In the genomic region with DNA sequence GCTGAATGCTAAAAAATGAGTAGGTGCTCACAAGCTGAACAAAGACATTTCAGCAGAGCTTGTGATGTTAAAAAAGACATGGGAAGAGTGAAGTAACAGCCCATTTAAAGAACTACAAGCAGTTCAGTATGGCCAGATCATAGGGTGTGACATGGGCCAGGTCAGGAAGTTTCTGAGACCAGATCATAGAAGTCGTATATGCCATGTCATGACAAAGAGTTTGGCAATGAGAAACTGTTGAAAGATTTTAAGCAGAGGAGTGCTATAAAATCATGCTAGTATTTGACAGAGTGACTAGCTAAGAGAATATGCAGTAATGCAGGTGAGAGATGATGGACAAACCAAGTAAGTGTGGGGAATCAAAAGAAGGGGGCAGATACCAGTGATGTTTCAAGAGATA, we compare ENCODE assay signal across 19 cellular contexts. TPM values are rescaled to one million over a fixed set of nuclear protein-coding genes. Genes with fewer than 3 reads are reported as not detected.
DNase-seq lines count a peak whose midpoint lies in the region; ATAC-seq, FAIRE-seq and TF ChIP-seq lines count a peak whose summit lies in the region.
"Had no signal": no experiment of that assay in that cellular context is flagged by ENCODE, and none has a peak within 500 bp of the region (broad histone marks: within the 10 kb centered on the region; RNA-seq: fewer than 3 reads in every experiment).

No MANE protein-coding gene starts in this region.

- intact Hi-C loops in OCI-LY7 (cut with micrococcal nuclease; ENCODE audit: unreplicated experiment) (no loop called here), K562 (cut with micrococcal nuclease) (no loop called here), gastrocnemius medialis (cut with DNase I; ENCODE audit: low total_unique reads) (no loop called here)

- in situ Hi-C loops in K562 (cut with MboI) = no loop called here
- in situ Hi-C loops in gastrocnemius medialis (cut with MboI; ENCODE audit: low sequenced_read_pairs in 4 of 4) = no loop called here

- no peak overlapping the region for H3K4ac ChIP-seq in mesendoderm (ENCODE audit: low read depth, low read length)

- no peak for DNase-seq in OCI-LY7 (ENCODE audit: low spot score)
- DNase-seq in K562 (ENCODE audit: extremely low read depth in 1 of 4, low spot score in 3 of 4) = no peak
- DNase-seq in mesendoderm = no peak
- DNase-seq in SK-N-DZ (ENCODE audit: low spot score) = no peak
- no peak for DNase-seq in stimulated activated CD4-positive, alpha-beta T cell treated with anti-CD3 and anti-CD28 coated beads, Interleukin-2, amount 100 ng/mL, for 48 hours
- no peak for DNase-seq in LoVo (ENCODE audit: low spot score)
- no peak for DNase-seq in gastrocnemius medialis
- DNase-seq: 8988T; CD4-positive, alpha-beta memory T cell; DMS153; DMS79; GDM1; GM23248 had no signal

- TF ChIP-seq RAD21 in K562 (CRISPR knock-in tag; conservative IDR thresholded peaks at IDR 0.05 in 1 of 2, IDR thresholded peaks at IDR 0.05 in 1 of 2) = no peak

- no peaks in the 10 kb centered on the region for H3K4me1 ChIP-seq in OCI-LY7 (ENCODE audit: insufficient read depth, low read length, poor library complexity, severe bottlenecking)
- no peaks in the 10 kb centered on the region; a peak in 2 of 5 replicates for H3K4me1 ChIP-seq in K562 (replicated peaks in 1 of 2; ENCODE audit: control insufficient read depth in 2 of 2, insufficient read depth in 2 of 2, low read length in 2 of 2)
- H3K4me1 ChIP-seq in mesendoderm (ENCODE audit: control insufficient read depth, low read depth, low read length) = peaks cover 2% of the 10 kb centered on the region
- H3K4me1 ChIP-seq in gastrocnemius medialis = peaks cover 0 to 7% of the 10 kb centered on the region in 2 donors
- H3K4me1 ChIP-seq: HAP-1 had no signal

- no peak overlapping the region for H3K56ac ChIP-seq in mesendoderm (ENCODE audit: low read length)

- BruUV-seq in OCI-LY7 (replicated peaks; lab: Mats Ljungman, UMichigan) = no TSS peak
- no TSS peak for BruUV-seq in K562 (replicated peaks; lab: Mats Ljungman, UMichigan)

- no peak for TF ChIP-seq EP300 in K562 (IDR thresholded peaks at IDR 0.05; ENCODE audit: low read length)

- no peak for TF ChIP-seq POLR2A in K562 (conservative IDR thresholded peaks at IDR 0.05)
- TF ChIP-seq POLR2A in gastrocnemius medialis (IDR thresholded peaks at IDR 0.05) = no peak

- H3K9me3 ChIP-seq in OCI-LY7 (ENCODE audit: low read length) = peaks cover 5% of the 10 kb centered on the region; the same call in 1 of the 2 replicates
- no peaks in the 10 kb centered on the region for H3K9me3 ChIP-seq in K562 (replicated peaks; ENCODE audit: control insufficient read depth, insufficient read depth, low read depth, low read length)
- no peaks in the 10 kb centered on the region for H3K9me3 ChIP-seq in gastrocnemius medialis
- H3K9me3 ChIP-seq: BLaER1, HAP-1 had no signal

- no peak overlapping the region for H3K23ac ChIP-seq in mesendoderm (ENCODE audit: low read length)

- H2BK5ac ChIP-seq in mesendoderm (ENCODE audit: low read length) = no peak overlapping the region

- H2AK5ac ChIP-seq in mesendoderm (ENCODE audit: low read length) = no peak overlapping the region

- no peaks in the 10 kb centered on the region for H3K79me2 ChIP-seq in OCI-LY7 (ENCODE audit: insufficient read depth, low read depth, low read length)
- no peaks in the 10 kb centered on the region for H3K79me2 ChIP-seq in K562 (ENCODE audit: control insufficient read depth, insufficient read depth, low read length)
- no peaks in the 10 kb centered on the region for H3K79me2 ChIP-seq in mesendoderm (ENCODE audit: control insufficient read depth, insufficient read depth, low read length)

- ATAC-seq in K562 = no peak
- ATAC-seq in esophagus mucosa = peak; percentile 87
- ATAC-seq in gastrocnemius medialis = no peak

- CTCF ChIA-PET in OCI-LY7 (lab: Charles Lee; ENCODE audit: unreplicated experiment) (interaction anchor here (0.8 kb wide), 1 partner anchor 34 kb away, joined by 3 read pairs; no protein-coding TSS in a partner anchor), K562 (lab: Yijun Ruan, JAX; ENCODE audit: low intra/inter-chr PET ratio) (no interaction called here)

- H3K27ac ChIP-seq in OCI-LY7 (ENCODE audit: low read depth, low read length, poor library complexity, severe bottlenecking) = no peak overlapping the region
- no peak overlapping the region for H3K27ac ChIP-seq in K562 (ENCODE audit: extremely low read depth, low read depth, low read length)
- no peak overlapping the region for H3K27ac ChIP-seq in mesendoderm (ENCODE audit: low read depth, low read length)
- H3K27ac ChIP-seq in gastrocnemius medialis = no peak overlapping the region
- H3K27ac ChIP-seq: BLaER1, GM23248, HL-60 had no signal

- H2AFZ ChIP-seq in OCI-LY7 (ENCODE audit: low read length) = 0 out of 2 replicates have a peak overlapping the region, but pooled peaks have one; percentile 24
- H2AFZ ChIP-seq in K562 (ENCODE audit: low read depth, low read length) = no peak overlapping the region
- H2AFZ ChIP-seq: GM23248 had no signal

- no peaks in the 10 kb centered on the region for H3K9me1 ChIP-seq in K562 (ENCODE audit: control insufficient read depth, insufficient read depth, low read length)

- H3K4me2 ChIP-seq in OCI-LY7 (ENCODE audit: low read length) (no peak overlapping the region), K562 (ENCODE audit: insufficient read depth, low read length) (no peak overlapping the region), mesendoderm (ENCODE audit: low read length) (no peak overlapping the region)
- H3K4me2 ChIP-seq: BLaER1 had no signal

- H4K20me1 ChIP-seq in OCI-LY7 (ENCODE audit: insufficient read depth, low read length) = no peaks in the 10 kb centered on the region
- no peaks in the 10 kb centered on the region for H4K20me1 ChIP-seq in K562 (replicated peaks; ENCODE audit: control insufficient read depth, insufficient read depth, low read length)
- H4K20me1 ChIP-seq: BLaER1 had no signal

- peaks cover 6% of the 10 kb centered on the region; the same call in 1 of the 2 replicates for H3K36me3 ChIP-seq in OCI-LY7 (ENCODE audit: insufficient read depth, low read length)
- H3K36me3 ChIP-seq in K562 (ENCODE audit: control insufficient read depth, insufficient read depth, low read length) = no peaks in the 10 kb centered on the region
- no peaks in the 10 kb centered on the region for H3K36me3 ChIP-seq in mesendoderm (ENCODE audit: control insufficient read depth, insufficient read depth, low read length)
- no peaks in the 10 kb centered on the region for H3K36me3 ChIP-seq in gastrocnemius medialis
- H3K36me3 ChIP-seq: BLaER1, HAP-1 had no signal

- no peak overlapping the region for H2BK120ac ChIP-seq in mesendoderm (ENCODE audit: low read depth, low read length)

- H3K4me3 ChIP-seq in OCI-LY7 (ENCODE audit: low read depth, low read length, poor library complexity, severe bottlenecking) = no peak overlapping the region
- no peak overlapping the region for H3K4me3 ChIP-seq in K562
- H3K4me3 ChIP-seq in mesendoderm (ENCODE audit: low read length) = no peak overlapping the region
- no peak overlapping the region for H3K4me3 ChIP-seq in gastrocnemius medialis
- H3K4me3 ChIP-seq: BLaER1, GM23248, HAP-1 had no signal

- H3K27me3 ChIP-seq in K562 (ENCODE audit: control insufficient read depth in 2 of 2, insufficient read depth in 2 of 2, low read length in 2 of 2) (no peaks in the 10 kb centered on the region), mesendoderm (ENCODE audit: insufficient read depth, low read length, poor library complexity) (no peaks in the 10 kb centered on the region), gastrocnemius medialis (no peaks in the 10 kb centered on the region)
- H3K27me3 ChIP-seq: BLaER1 had no signal

- POLR2A ChIA-PET in OCI-LY7 (lab: Charles Lee) = interaction anchor here (0.7 to 1.5 kb wide), 4 partner anchors 11 to 359 kb away, joined by 3 to 4 read pairs (median 4); no protein-coding TSS in a partner anchor
- POLR2A ChIA-PET in K562 (lab: Yijun Ruan, JAX) = interaction anchor here (0.7 to 1.2 kb wide), 3 partner anchors 19 to 255 kb away, joined by 3 to 5 read pairs (median 3); no protein-coding TSS in a partner anchor

- TF ChIP-seq CTCF in OCI-LY7 (conservative IDR thresholded peaks at IDR 0.05; ENCODE audit: low read length) = no peak
- no peak for TF ChIP-seq CTCF in K562 (IDR thresholded peaks at IDR 0.05 in 2 of 3, conservative IDR thresholded peaks at IDR 0.05 in 1 of 3; ENCODE audit: insufficient read depth in 2 of 3, low read depth in 1 of 3, low read length in 3 of 3)
- TF ChIP-seq CTCF in gastrocnemius medialis (IDR thresholded peaks at IDR 0.05 in 4 of 5, conservative IDR thresholded peaks at IDR 0.05 in 1 of 5) = no peak

- WGBS in K562 (ENCODE audit: insufficient coverage, low coverage, missing lambda C conversion rate) = 15% methylated on average over 1 of the region's 1 CpG
- WGBS in mesendoderm (ENCODE audit: extremely low coverage, insufficient coverage, low lambda C conversion rate) = no CpG with 5 or more reads among the region's 1 CpG

- H3K9ac ChIP-seq in K562 (ENCODE audit: insufficient read depth in 1 of 2, low read depth in 2 of 2, low read length in 2 of 2) (no peak overlapping the region), mesendoderm (ENCODE audit: low read length) (no peak overlapping the region)
- H3K9ac ChIP-seq: BLaER1, GM23248 had no signal

- FAIRE-seq in K562 (lab: Jason Lieb, UNC) = peak; percentile 58
- FAIRE-seq: GM12892, GM18507 had no signal

- H3K9me2 ChIP-seq in OCI-LY7 (ENCODE audit: insufficient read depth, low read length) = no peaks in the 10 kb centered on the region

- no peak overlapping the region for H4K5ac ChIP-seq in mesendoderm (ENCODE audit: low read length)

- H3K79me1 ChIP-seq in mesendoderm (ENCODE audit: low read length) = no peaks in the 10 kb centered on the region

- no peak overlapping the region for H4K8ac ChIP-seq in mesendoderm (ENCODE audit: low read depth, low read length)

- H3K18ac ChIP-seq in mesendoderm (ENCODE audit: low read length) = peak overlapping the region; percentile 39

- no peak overlapping the region for H2BK15ac ChIP-seq in mesendoderm (replicated peaks; ENCODE audit: low read depth)

RNA-seq across cellular contexts. Expression of gene PELI1, which starts 7.3 kb away (rescaled TPM):
- 108 and 110 TPM in 2 replicates for total RNA-seq in OCI-LY7 (2014; rRNA removed; shearing (Covaris generic))
- total RNA-seq in OCI-LY7 (2022) = 174 and 211 TPM in 2 replicates
- total RNA-seq in K562 (2011; cell fraction: chromatin; rRNA removed; ENCODE audit: low replicate concordance) = 3.4 and 10.9 TPM in 2 replicates
- total RNA-seq in K562 (2011; cell fraction: nucleolus; rRNA removed) = 4.5 TPM in 2 replicates
- total RNA-seq in K562 (2011; cell fraction: nucleoplasm; rRNA removed) = 5.6 and 9.8 TPM in 2 replicates
- total RNA-seq in K562 (2014; rRNA removed) = 11.6 and 12.9 TPM in 2 replicates
- total RNA-seq in K562 (2014; rRNA removed; fragmentation: Illumina TruSeq; extraction: Trizol) = 12.1 and 13.1 TPM in 2 replicates
- 7.5 and 7.7 TPM in 2 replicates for total RNA-seq in K562 (2015; rRNA removed; fragmentation: Illumina TruSeq; extraction: Trizol)
- total RNA-seq in K562 (2021) = 15.7 and 19.2 TPM in 2 replicates
- polyA plus RNA-seq in K562 (2011; rRNA removed) = 16.0 and 16.6 TPM in 2 replicates
- 7.9 and 9.6 TPM in 2 replicates for polyA plus RNA-seq in K562 (2011; cell fraction: cytosol; rRNA removed)
- 5.6 and 9.5 TPM in 2 replicates for polyA plus RNA-seq in K562 (2011; cell fraction: nucleus; rRNA removed)
- polyA plus RNA-seq in K562 (2012) = 7.5 and 9.0 TPM in 2 replicates
- polyA plus RNA-seq in K562 (2014; fragmentation: Illumina TruSeq; extraction: Trizol) = 10.8 and 12.5 TPM in 2 replicates
- 1 to 10 TPM; 3.3 to 3.9 TPM for polyA plus RNA-seq in K562 (2014; fragmentation: Nextera tagmentation; extraction: Ambion mirVana)
- 9.2 and 12.5 TPM in 2 replicates for polyA plus RNA-seq in K562 (2014; rRNA removed)
- polyA minus RNA-seq in K562 (2011; rRNA and poly(A)+ RNA removed) = 22.7 and 28.5 TPM in 2 replicates
- 9.3 and 11.4 TPM in 2 replicates for polyA minus RNA-seq in K562 (2011; cell fraction: cytosol; rRNA and poly(A)+ RNA removed)
- polyA minus RNA-seq in K562 (2011; cell fraction: nucleus; rRNA and poly(A)+ RNA removed) = 14.3 and 21.9 TPM in 2 replicates
- 55.0 TPM for total RNA-seq in esophagus mucosa
- polyA plus RNA-seq in mesendoderm (2013, experiment 1 of 2) = 44.0 TPM
- 41.3 TPM for polyA plus RNA-seq in mesendoderm (2013, experiment 2 of 2)
- polyA plus RNA-seq in SK-N-DZ (2014; cell fraction: cytosol; rRNA removed) = 22.4 and 28.5 TPM in 2 replicates
- 16.0 and 29.4 TPM in 2 replicates for polyA plus RNA-seq in SK-N-DZ (2014; cell fraction: nucleus; rRNA removed)
- total RNA-seq in gastrocnemius medialis = 1 to 10 TPM; 3.7 to 7.5 (median 5.9) TPM
